Comparison of ENCODE assay signal across 15 cellular contexts in the genomic region with DNA sequence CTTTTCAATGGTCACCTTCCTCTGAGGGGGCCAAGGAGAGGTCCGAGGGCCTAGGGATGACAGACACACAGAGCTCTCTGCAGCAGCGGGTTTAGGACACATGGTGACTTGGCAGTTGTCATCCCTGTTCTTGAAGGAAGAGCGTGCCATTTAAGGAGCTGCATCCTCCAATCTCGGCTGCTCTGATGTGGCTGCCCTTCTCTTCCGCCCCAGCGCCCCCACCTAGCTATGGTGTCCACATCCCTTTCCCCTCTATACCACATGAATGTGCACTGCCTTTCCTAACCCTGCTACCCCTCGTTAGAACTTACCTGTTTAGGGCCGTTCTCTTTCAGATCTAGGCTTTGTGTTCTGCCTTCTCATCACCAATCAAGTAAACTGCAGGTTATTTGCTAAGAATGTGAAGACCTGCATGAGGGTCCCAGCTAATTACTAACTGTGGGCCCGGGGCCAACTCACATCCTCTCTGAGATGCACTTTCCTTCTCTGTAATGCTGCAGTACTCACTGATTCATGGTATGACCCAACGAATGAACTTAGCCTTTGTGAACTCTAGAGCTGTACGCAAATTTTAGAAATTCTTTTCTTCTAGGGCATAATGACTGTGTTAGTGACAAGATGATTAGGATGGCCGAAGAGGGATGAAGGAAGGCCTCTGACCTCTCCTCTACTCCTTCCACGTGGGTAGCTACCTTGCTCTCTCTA. TPM values are rescaled to one million over a fixed set of nuclear protein-coding genes. Genes with fewer than 3 reads are reported as not detected.
A peak's percentile ranks its signal among the peaks of the same experiment; 100 is the strongest.
DNase-seq lines count a peak whose midpoint lies in the region; ATAC-seq and TF ChIP-seq lines count a peak whose summit lies in the region.
"Had no signal": no experiment of that assay in that cellular context is flagged by ENCODE, and none has a peak within 500 bp of the region (broad histone marks: within the 10 kb centered on the region; RNA-seq: fewer than 3 reads in every experiment).

No MANE protein-coding gene starts in this region.

- H3K27me3 ChIP-seq in spleen (replicated peaks in 1 of 7), result no peaks in the 10 kb centered on the region
- H3K27me3 ChIP-seq: sigmoid colon, SJSA1 had no signal

- peak; percentile 71 for ATAC-seq in activated T-helper 17 cell treated with anti-CD3 and anti-CD28 coated beads, Interleukin-2, amount 50 U/mL, for 72 hours (replicated peaks)
- peak; percentile 51 for ATAC-seq in mucosa of descending colon

- no peak for TF ChIP-seq POLR2A in spleen (IDR thresholded peaks at IDR 0.05)

- H3K36me3 Mint-ChIP-seq in activated T-helper 17 cell treated with anti-CD3 and anti-CD28 coated beads, Interleukin-2, amount 50 U/mL, for 72 hours (ENCODE audit: low read depth), result peaks cover 2% of the 10 kb centered on the region

- DNase-seq in activated gamma-delta T cell treated with Interleukin-2 at 50 U/mL for 16 hours (peak; percentile 41), activated gamma-delta T cell (lab: John Stamatoyannopoulos, UW) (no peak), mucosa of descending colon (no peak), NCI-H2107 treated with DMSO at 0.1 percent for 48 hours (lab: John Stamatoyannopoulos, UW; ENCODE audit: unreplicated experiment) (no peak), spleen (no peak), cerebellar cortex (ENCODE audit: low spot score) (no peak)
- DNase-seq in Jurkat, Clone E6-1 (ENCODE audit: low read depth, low spot score), result peak; percentile 84
- DNase-seq: GM23248; NCI-H1417 treated with DMSO at 0.1 percent for 48 hours; NCI-H774; PC-9; sigmoid colon; stimulated activated CD4-positive, alpha-beta T cell treated with anti-CD3 and anti-CD28 coated beads, Interleukin-1b, Interleukin-23, amount 100 ng/mL, for 48 hours had no signal

- H3K27me3 Mint-ChIP-seq in activated T-helper 17 cell treated with anti-CD3 and anti-CD28 coated beads, Interleukin-2, amount 50 U/mL, for 72 hours, result no peaks in the 10 kb centered on the region

- H3K27ac Mint-ChIP-seq in activated T-helper 17 cell treated with anti-CD3 and anti-CD28 coated beads, Interleukin-2, amount 50 U/mL, for 72 hours, result no peak overlapping the region

- H3K9me3 ChIP-seq in mucosa of descending colon, result no peaks in the 10 kb centered on the region
- H3K9me3 ChIP-seq in spleen, result no peaks in the 10 kb centered on the region
- H3K9me3 ChIP-seq: sigmoid colon, SJSA1 had no signal

- TF ChIP-seq CTCF in mucosa of descending colon (IDR thresholded peaks at IDR 0.05), result no peak
- TF ChIP-seq CTCF in spleen (IDR thresholded peaks at IDR 0.05 in 8 of 11, conservative IDR thresholded peaks at IDR 0.05 in 3 of 11), result no peak

- 59 to 83% (median 74%) methylated on average over 10 to 13 of the region's 13 CpGs for WGBS in spleen, 5 donors

- H3K4me1 ChIP-seq in mucosa of descending colon (ENCODE audit: low read depth), result no peaks in the 10 kb centered on the region
- H3K4me1 ChIP-seq in spleen, result no peaks in the 10 kb centered on the region
- H3K4me1 ChIP-seq: sigmoid colon, SJSA1 had no signal

- intact Hi-C loops in mucosa of descending colon (cut with DNase I, micrococcal nuclease), result no loop called here
- intact Hi-C loops in spleen (cut with DNase I; ENCODE audit: low total_unique reads), result no loop called here

- H3K36me3 ChIP-seq in mucosa of descending colon (ENCODE audit: low read depth), result no peaks in the 10 kb centered on the region
- H3K36me3 ChIP-seq in spleen, result peaks cover 0 to 10% (median 0%) of the 10 kb centered on the region in 6 donors
- H3K36me3 ChIP-seq: sigmoid colon, SJSA1 had no signal

- H3K4me1 Mint-ChIP-seq in activated T-helper 17 cell treated with anti-CD3 and anti-CD28 coated beads, Interleukin-2, amount 50 U/mL, for 72 hours, result peaks cover 9% of the 10 kb centered on the region

- H3K9me3 Mint-ChIP-seq in activated T-helper 17 cell treated with anti-CD3 and anti-CD28 coated beads, Interleukin-2, amount 50 U/mL, for 72 hours, result no peaks in the 10 kb centered on the region

- H3K4me3 ChIP-seq in Jurkat, Clone E6-1 (ENCODE audit: low read length), result no peak overlapping the region
- H3K4me3 ChIP-seq in mucosa of descending colon (no peak overlapping the region), spleen (no peak overlapping the region)
- H3K4me3 ChIP-seq: GM23248, PC-9, sigmoid colon, SJSA1 had no signal

- H3K4me3 Mint-ChIP-seq in activated T-helper 17 cell treated with anti-CD3 and anti-CD28 coated beads, Interleukin-2, amount 50 U/mL, for 72 hours, result peak overlapping the region; percentile 59

- no peak overlapping the region for H3K27ac ChIP-seq in spleen
- H3K27ac ChIP-seq: GM23248, PC-9, sigmoid colon, SJSA1 had no signal

RNA-seq across cellular contexts. Expression of a gene that starts 38.2 kb away (rescaled TPM):
- polyA plus RNA-seq in Jurkat, Clone E6-1 (2012; ENCODE audit: insufficient read depth, insufficient read length), result 5.1 TPM
- total RNA-seq in activated T-helper 17 cell treated with anti-CD3 and anti-CD28 coated beads, Interleukin-2, amount 50 U/mL, for 72 hours, result 1 to 10 TPM; 2.4 to 2.9 TPM
- total RNA-seq in mucosa of descending colon (1 to 10 TPM; 1.4 to 4.1 (median 2.7) TPM), spleen (10 to 100 TPM; 14.6 to 43.9 (median 29.2) TPM)
- 1 to 10 TPM; 2.0 to 5.2 (median 2.9) TPM for polyA plus RNA-seq in spleen

Comparison
In these comparisons a context has a peak if more than half of its experiments do, and no peak if none do; other contexts are left out.
1. DNase-seq: peak in activated gamma-delta T cell treated with Interleukin-2 at 50 U/mL for 16 hours (single experiment) and Jurkat, Clone E6-1 (single experiment); none in activated gamma-delta T cell (single experiment), mucosa of descending colon (0 of 3), NCI-H2107 treated with DMSO at 0.1 percent for 48 hours (single experiment), spleen (single experiment) and cerebellar cortex (single experiment).